ENCODE assay signal across 1 cellular context in genomic region chr17:50200447-50201225, GRCh38.
TF ChIP-seq lines count a peak whose summit lies in the region.

No MANE protein-coding gene starts in this region.

TF ChIP-seq in K562, 482 proteins besides CTCF, POLR2A, EP300 and RAD21 (continued from another document and continues in another):
- TF ChIP-seq E2F8 (IDR thresholded peaks at IDR 0.05; ENCODE audit: low read depth, partially characterized antibody) = peak; percentile 73
- TF ChIP-seq TBL1XR1 (IDR thresholded peaks at IDR 0.05; ENCODE audit: low read length in 2 of 2) = peak in 1 of 2 experiments; percentile 22; a peak in 1 of 4 replicates
- peak; percentile 63; the same call in 1 of the 2 replicates for TF ChIP-seq ATF7 (IDR thresholded peaks at IDR 0.05)
- TF ChIP-seq YY1 (IDR thresholded peaks at IDR 0.05; ENCODE audit: borderline replicate concordance in 1 of 3, control insufficient read depth in 1 of 3, extremely low read depth in 1 of 3, insufficient read depth in 3 of 3, insufficient read length in 1 of 3, insufficient replicate concordance in 2 of 3, low read depth in 1 of 3, low read length in 2 of 3) = peak in 1 of 3 experiments; percentile 29
- TF ChIP-seq HNRNPLL (IDR thresholded peaks at IDR 0.05; ENCODE audit: low read depth, low read length, poor library complexity, severe bottlenecking) = peak; percentile 33
- TF ChIP-seq DEAF1 (CRISPR knock-in tag; IDR thresholded peaks at IDR 0.05) = peak; percentile 100
- TF ChIP-seq ZNF589 (CRISPR knock-in tag; IDR thresholded peaks at IDR 0.05; ENCODE audit: low read depth) = no peak
- peak; percentile 81 for TF ChIP-seq VEZF1 (CRISPR knock-in tag; IDR thresholded peaks at IDR 0.05)
- no peak for TF ChIP-seq NFE2L1 (tag; IDR thresholded peaks at IDR 0.05; ENCODE audit: borderline replicate concordance, low read depth)
- no peak for TF ChIP-seq JUND (IDR thresholded peaks at IDR 0.05; ENCODE audit: borderline replicate concordance, low read depth, low read length)
- TF ChIP-seq JUND (tag; IDR thresholded peaks at IDR 0.05; ENCODE audit: borderline replicate concordance, low read depth, low read length) = 0 out of 3 replicates have a peak, but pooled peaks have one; percentile 13
- 0 out of 2 replicates have a peak, but pooled peaks have one; percentile 28 for TF ChIP-seq ARID4B (CRISPR knock-in tag; IDR thresholded peaks at IDR 0.05)
- TF ChIP-seq SP1 (CRISPR knock-in tag; IDR thresholded peaks at IDR 0.05) = peak; percentile 86
- peak; percentile 88; the same call in 1 of the 2 replicates for TF ChIP-seq KLF1 (tag; IDR thresholded peaks at IDR 0.05)
- TF ChIP-seq ZNF780A (CRISPR knock-in tag; IDR thresholded peaks at IDR 0.05) = no peak
- TF ChIP-seq CXXC5 (CRISPR knock-in tag; IDR thresholded peaks at IDR 0.05) = 0 out of 2 replicates have a peak, but pooled peaks have one; percentile 60
- TF ChIP-seq BRD4 (IDR thresholded peaks at IDR 0.05) = 0 out of 2 replicates have a peak, but pooled peaks have one; percentile 33
- TF ChIP-seq REST (CRISPR knock-in tag; IDR thresholded peaks at IDR 0.05; ENCODE audit: low read depth) = 0 out of 2 replicates have a peak, but pooled peaks have one; percentile 49
- 0 out of 4 replicates have a peak, but pooled peaks of 1 of the 2 experiments have one; percentile 47 for TF ChIP-seq TEAD1 (CRISPR knock-in tag; IDR thresholded peaks at IDR 0.05)
- TF ChIP-seq ZFP91 (CRISPR knock-in tag; IDR thresholded peaks at IDR 0.05) = peak; percentile 77
- 0 out of 2 replicates have a peak, but pooled peaks have one; percentile 15 for TF ChIP-seq SOX6 (IDR thresholded peaks at IDR 0.05)
- TF ChIP-seq NFIX (CRISPR knock-in tag; IDR thresholded peaks at IDR 0.05; ENCODE audit: low read depth) = no peak
- TF ChIP-seq ZNF232 (CRISPR knock-in tag; IDR thresholded peaks at IDR 0.05) = no peak
- TF ChIP-seq ZNF263 (CRISPR knock-in tag; IDR thresholded peaks at IDR 0.05; ENCODE audit: borderline replicate concordance) = peak; percentile 63; the same call in 1 of the 2 replicates
- peak; percentile 31; the same call in 1 of the 2 replicates for TF ChIP-seq KLF16 (IDR thresholded peaks at IDR 0.05)
- peak; percentile 97 for TF ChIP-seq CC2D1A (IDR thresholded peaks at IDR 0.05)
- TF ChIP-seq ZKSCAN1 (IDR thresholded peaks at IDR 0.05; ENCODE audit: low read depth, low read length) = 0 out of 2 replicates have a peak, but pooled peaks have one; percentile 12
- TF ChIP-seq SMAD4 (CRISPR knock-in tag; conservative IDR thresholded peaks at IDR 0.05) = peak; percentile 77
- TF ChIP-seq XRCC5 (IDR thresholded peaks at IDR 0.05; ENCODE audit: low read depth, low read length) = peak; percentile 95
- no peak for TF ChIP-seq ZNF274 (IDR thresholded peaks at IDR 0.05; ENCODE audit: borderline replicate concordance, low read depth, low read length)
- TF ChIP-seq STAG1 (CRISPR knock-in tag; IDR thresholded peaks at IDR 0.05; ENCODE audit: borderline replicate concordance) = peak; percentile 89
- peak; percentile 75 for TF ChIP-seq CTBP1 (IDR thresholded peaks at IDR 0.05; ENCODE audit: borderline replicate concordance)
- no peak for TF ChIP-seq NFXL1 (CRISPR knock-in tag; IDR thresholded peaks at IDR 0.05)
- TF ChIP-seq BHLHE40 (IDR thresholded peaks at IDR 0.05; ENCODE audit: low read length) = peak; percentile 31; the same call in 1 of the 2 replicates
- 0 out of 4 replicates have a peak, but pooled peaks of 1 of the 2 experiments have one; percentile 30 for TF ChIP-seq MNT (conservative IDR thresholded peaks at IDR 0.05)
- TF ChIP-seq GATAD2B (IDR thresholded peaks at IDR 0.05; ENCODE audit: borderline replicate concordance) = no peak
- peak in 1 of 2 experiments; percentile 11 for TF ChIP-seq E2F6 (IDR thresholded peaks at IDR 0.05; ENCODE audit: borderline replicate concordance in 1 of 2, extremely low read depth in 1 of 2, insufficient read depth in 1 of 2, insufficient read length in 1 of 2, low read depth in 1 of 2, low read length in 1 of 2, poor library complexity in 1 of 2, severe bottlenecking in 1 of 2)
- TF ChIP-seq TAL1 (IDR thresholded peaks at IDR 0.05) = no peak
- no peak for TF ChIP-seq ZBTB12 (CRISPR knock-in tag; IDR thresholded peaks at IDR 0.05)
- no peak; the same call in 1 of the 2 replicates for TF ChIP-seq NCOA1 (IDR thresholded peaks at IDR 0.05; ENCODE audit: low read depth)
